Comparison of ENCODE assay signal across 7 cellular contexts in genomic region chr6:108549241-108549640, GRCh38.
"Had no signal": no experiment of that assay in that cellular context is flagged by ENCODE, and none has a peak within 500 bp of the region (broad histone marks: within the 10 kb centered on the region; RNA-seq: fewer than 3 reads in every experiment).

No MANE protein-coding gene starts in this region.

- H3K4me1 ChIP-seq: HAP-1 had no signal

- H3K36me3 ChIP-seq: HAP-1 had no signal

- DNase-seq: GOT3, H7, KBM-7 had no signal

- H3K27ac ChIP-seq: GM23248, HL-60 had no signal

- H2AFZ ChIP-seq: GM23248 had no signal

- H3K9me3 ChIP-seq: HAP-1 had no signal

- H3K9ac ChIP-seq: GM23248 had no signal

- ATAC-seq: HCT116 had no signal

- H3K4me3 ChIP-seq: GM23248, HAP-1 had no signal
